1 cellular context compared by ENCODE assay signal in genomic region chr6:30802731-30803130, GRCh38.
TF ChIP-seq lines count a peak whose summit lies in the region.

No MANE protein-coding gene starts in this region.

TF ChIP-seq in IMR-90, 13 proteins besides CTCF, POLR2A, EP300 and RAD21:
- no peak for TF ChIP-seq SMC3 (IDR thresholded peaks at IDR 0.05; ENCODE audit: low read depth, low read length)
- no peak for TF ChIP-seq USF2 (IDR thresholded peaks at IDR 0.05; ENCODE audit: low read depth, low read length)
- TF ChIP-seq NFE2L2 (IDR thresholded peaks at IDR 0.05; ENCODE audit: low read depth, low read length) = no peak
- TF ChIP-seq ELK1 (IDR thresholded peaks at IDR 0.05; ENCODE audit: borderline replicate concordance, low read depth, low read length) = no peak
- no peak for TF ChIP-seq BHLHE40 (IDR thresholded peaks at IDR 0.05; ENCODE audit: low read depth, low read length)
- no peak for TF ChIP-seq FOS (IDR thresholded peaks at IDR 0.05; ENCODE audit: low read depth, low read length)
- TF ChIP-seq MAFK (IDR thresholded peaks at IDR 0.05; ENCODE audit: low read depth, low read length) = no peak
